In genomic region chr11:122672892-122673291, GRCh38 we compare ENCODE assay signal across 16 cellular contexts. TPM values are rescaled to one million over a fixed set of nuclear protein-coding genes. Genes with fewer than 3 reads are reported as not detected.
DNase-seq lines count a peak whose midpoint lies in the region; ATAC-seq and TF ChIP-seq lines count a peak whose summit lies in the region.
"Had no signal": no experiment of that assay in that cellular context is flagged by ENCODE, and none has a peak within 500 bp of the region (broad histone marks: within the 10 kb centered on the region; RNA-seq: fewer than 3 reads in every experiment).

No MANE protein-coding gene starts in this region.

- H3K9me3 ChIP-seq in CD4-positive, alpha-beta memory T cell (ENCODE audit: control insufficient read depth in 1 of 2, low read length in 2 of 2), result no peaks in the 10 kb centered on the region
- no peaks in the 10 kb centered on the region for H3K9me3 ChIP-seq in Karpas-422 (ENCODE audit: low read length)
- H3K9me3 ChIP-seq in gastroesophageal sphincter, result peaks cover 0 to 7% (median 0%) of the 10 kb centered on the region in 3 donors
- H3K9me3 ChIP-seq in vagina, result no peaks in the 10 kb centered on the region
- H3K9me3 ChIP-seq: HAP-1 had no signal

- no peak for DNase-seq in CD4-positive, alpha-beta memory T cell
- no peak for DNase-seq in Karpas-422
- DNase-seq in posterior vena cava (ENCODE audit: low spot score), result peak; percentile 82
- DNase-seq in stimulated activated CD4-positive, alpha-beta T cell treated with anti-CD3 and anti-CD28 coated beads, Interleukin-15, amount 100 ng/mL, for 24 hours, result no peak
- no peak for DNase-seq in vagina (ENCODE audit: extremely low spot score in 2 of 2)
- DNase-seq: activated CD4-positive, alpha-beta memory T cell treated with anti-CD3 and anti-CD28 coated beads, Interleukin-2, amount 10 ng/mL, durations not matched to agents 7 days and 5 days; DMS153; retina; stimulated activated CD4-positive, alpha-beta T cell treated with anti-CD3 and anti-CD28 coated beads, Interleukin-4, amount 100 ng/mL, for 1 hour had no signal

- peaks cover 0 to 4% (median under 1%) of the 10 kb centered on the region in 8 donors for H3K9me3 Mint-ChIP-seq in CD4-positive, alpha-beta memory T cell
- H3K9me3 Mint-ChIP-seq: activated T-helper 17 cell treated with anti-CD3 and anti-CD28 coated beads, Interleukin-2, amount 50 U/mL, for 72 hours had no signal

- peak; percentile 53 for ATAC-seq in gastroesophageal sphincter
- ATAC-seq in GM21528 (IDR thresholded peaks at IDR 0.05; ENCODE audit: low FRiP score, unreplicated experiment), result no peak
- ATAC-seq in HG02642 (IDR thresholded peaks at IDR 0.05; ENCODE audit: poor library complexity, unreplicated experiment), result no peak
- ATAC-seq: activated T-helper 17 cell treated with anti-CD3 and anti-CD28 coated beads, Interleukin-2, amount 50 U/mL, for 72 hours; Panc1 had no signal

- peaks cover 90% of the 10 kb centered on the region for H3K4me1 ChIP-seq in CD4-positive, alpha-beta memory T cell (ENCODE audit: insufficient read depth, low read length)
- peaks cover 69% of the 10 kb centered on the region for H3K4me1 ChIP-seq in Karpas-422 (ENCODE audit: low read length)
- no peaks in the 10 kb centered on the region for H3K4me1 ChIP-seq in gastroesophageal sphincter
- H3K4me1 ChIP-seq in vagina, result no peaks in the 10 kb centered on the region
- H3K4me1 ChIP-seq: HAP-1 had no signal

- CTCF ChIA-PET in CD4-positive, alpha-beta memory T cell (lab: Charles Lee; ENCODE audit: partially characterized antibody), result interaction anchor here (1.5 to 5.2 kb wide), 5 partner anchors 13 to 82 kb away, joined by 5 to 53 read pairs (median 25); no protein-coding TSS in a partner anchor

- H3K27me3 ChIP-seq in CD4-positive, alpha-beta memory T cell (ENCODE audit: insufficient read depth, low read length), result no peaks in the 10 kb centered on the region
- H3K27me3 ChIP-seq in Karpas-422 (ENCODE audit: low read length) (no peaks in the 10 kb centered on the region), gastroesophageal sphincter (no peaks in the 10 kb centered on the region), vagina (no peaks in the 10 kb centered on the region)

- H3K4me3 ChIP-seq in CD4-positive, alpha-beta memory T cell (ENCODE audit: low read length in 2 of 2), result no peak overlapping the region
- H3K4me3 ChIP-seq in Karpas-422 (ENCODE audit: low read length) (no peak overlapping the region), gastroesophageal sphincter (no peak overlapping the region), vagina (no peak overlapping the region)
- H3K4me3 ChIP-seq: HAP-1 had no signal

- no peaks in the 10 kb centered on the region for H4K20me1 ChIP-seq in Karpas-422 (ENCODE audit: insufficient read depth, low read depth, low read length)

- no peak overlapping the region for H2AFZ ChIP-seq in Karpas-422 (ENCODE audit: low read length)

- 90% methylated on average over 3 of the region's 4 CpGs; no CpG with 5 or more reads in 1 of the 2 donors for WGBS in gastroesophageal sphincter (ENCODE audit: low coverage in 1 of 2), 2 donors

- no peaks in the 10 kb centered on the region for H3K36me3 ChIP-seq in CD4-positive, alpha-beta memory T cell (ENCODE audit: insufficient read depth, low read length)
- H3K36me3 ChIP-seq in Karpas-422 (ENCODE audit: insufficient read depth, low read length) (no peaks in the 10 kb centered on the region), gastroesophageal sphincter (no peaks in the 10 kb centered on the region), vagina (no peaks in the 10 kb centered on the region)
- H3K36me3 ChIP-seq: HAP-1 had no signal

- H3K9me2 ChIP-seq in Karpas-422 (replicated peaks; ENCODE audit: insufficient read depth, low read length), result no peaks in the 10 kb centered on the region

- TF ChIP-seq EP300 in gastroesophageal sphincter (IDR thresholded peaks at IDR 0.05), result no peak

- TF ChIP-seq POLR2A in gastroesophageal sphincter (IDR thresholded peaks at IDR 0.05), result no peak
- no peak for TF ChIP-seq POLR2A in vagina (IDR thresholded peaks at IDR 0.05)

- H3K27ac Mint-ChIP-seq in CD4-positive, alpha-beta memory T cell, result peak overlapping the region in 4 of 7 donors; percentile 55 to 94 (median 79)
- H3K27ac Mint-ChIP-seq: activated CD4-positive, alpha-beta memory T cell treated with anti-CD3 and anti-CD28 coated beads, Interleukin-2, amount 10 ng/mL, durations not matched to agents 7 days and 5 days; activated T-helper 17 cell treated with anti-CD3 and anti-CD28 coated beads, Interleukin-2, amount 50 U/mL, for 72 hours; memory B cell had no signal

- H3K4me1 Mint-ChIP-seq in CD4-positive, alpha-beta memory T cell, result peaks cover 52 to 91% (median 73%) of the 10 kb centered on the region in 4 donors

- no peaks in the 10 kb centered on the region for H3K79me2 ChIP-seq in Karpas-422 (ENCODE audit: low read length)

- no peaks in the 10 kb centered on the region for H3K27me3 Mint-ChIP-seq in CD4-positive, alpha-beta memory T cell
- H3K27me3 Mint-ChIP-seq: activated T-helper 17 cell treated with anti-CD3 and anti-CD28 coated beads, Interleukin-2, amount 50 U/mL, for 72 hours had no signal

- H3K4me3 Mint-ChIP-seq in CD4-positive, alpha-beta memory T cell, result peak overlapping the region in 6 of 8 donors; percentile 4 to 55 (median 42)
- H3K4me3 Mint-ChIP-seq: activated CD4-positive, alpha-beta memory T cell treated with anti-CD3 and anti-CD28 coated beads, Interleukin-2, amount 10 ng/mL, durations not matched to agents 7 days and 5 days; activated T-helper 17 cell treated with anti-CD3 and anti-CD28 coated beads, Interleukin-2, amount 50 U/mL, for 72 hours; memory B cell had no signal

- TF ChIP-seq CTCF in gastroesophageal sphincter (IDR thresholded peaks at IDR 0.05) (no peak), vagina (IDR thresholded peaks at IDR 0.05) (no peak)

- intact Hi-C loops in CD4-positive, alpha-beta memory T cell (cut with micrococcal nuclease), result no loop called here
- intact Hi-C loops in posterior vena cava (cut with DNase I), result no loop called here
- intact Hi-C loops in vagina (cut with DNase I), result no loop called here

- peaks cover 6 to 17% of the 10 kb centered on the region in 2 donors for H3K36me3 Mint-ChIP-seq in CD4-positive, alpha-beta memory T cell

- H3K27ac ChIP-seq in CD4-positive, alpha-beta memory T cell (ENCODE audit: low read depth, low read length), result no peak overlapping the region
- peak overlapping the region; percentile 86; the same call in 1 of the 2 replicates for H3K27ac ChIP-seq in Karpas-422 (ENCODE audit: low read length)
- H3K27ac ChIP-seq in gastroesophageal sphincter, result no peak overlapping the region
- no peak overlapping the region for H3K27ac ChIP-seq in vagina

- H3K9ac ChIP-seq in Karpas-422 (ENCODE audit: low read length), result peak overlapping the region; percentile 41

- peak overlapping the region; percentile 53 for H3K4me2 ChIP-seq in Karpas-422 (ENCODE audit: low read depth, low read length, poor library complexity, severe bottlenecking)

- POLR2A ChIA-PET in CD4-positive, alpha-beta memory T cell (lab: Charles Lee; ENCODE audit: partially characterized antibody), result interaction anchor here (1.0 to 8.2 kb wide), 7 partner anchors 9 to 74 kb away, joined by 3 to 82 read pairs (median 21); partner anchors contain the start of gene UBASH3B

RNA-seq across cellular contexts. Expression of gene UBASH3B, which starts 17.4 kb away (rescaled TPM):
- total RNA-seq in CD4-positive, alpha-beta memory T cell, result 10 to 100 TPM; 26.6 to 30.9 TPM
- polyA plus RNA-seq in CD4-positive, alpha-beta memory T cell, result 10 to 100 TPM in 1 of 2 donors, 1 to 10 TPM in 1; 6.7 to 13.9 TPM
- total RNA-seq in Karpas-422 (2014; rRNA removed; shearing (Covaris generic); ENCODE audit: low replicate concordance), result 3.9 and 9.0 TPM in 2 replicates
- total RNA-seq in gastroesophageal sphincter, result 1 to 10 TPM; 1.8 to 6.6 (median 3.4) TPM
- total RNA-seq in posterior vena cava, result 10 to 100 TPM; 13.0 to 23.6 TPM
- total RNA-seq in vagina, result 2.2 TPM
